1 cellular context compared by ENCODE assay signal in the genomic region with DNA sequence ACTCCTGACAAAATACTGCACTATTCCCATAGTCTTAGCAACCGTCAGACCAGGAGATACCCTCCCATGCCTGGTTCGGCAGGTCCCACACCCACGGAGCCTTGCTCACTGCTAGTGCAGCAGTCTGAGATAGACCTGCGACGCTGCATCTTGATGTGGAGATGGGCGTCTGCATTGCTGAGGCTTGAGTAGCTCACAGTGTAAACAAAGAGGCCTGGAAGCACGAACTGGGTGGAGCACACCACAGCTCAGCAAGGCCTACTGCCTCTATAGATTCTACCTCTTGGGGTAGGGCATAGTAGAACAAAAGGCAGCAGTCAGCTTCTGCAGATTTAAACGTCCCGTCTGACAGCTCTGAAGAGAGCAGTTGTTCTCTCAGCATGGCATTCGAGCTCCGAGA.
TF ChIP-seq lines count a peak whose summit lies in the region.

No MANE protein-coding gene starts in this region.

TF ChIP-seq in IMR-90, 13 proteins besides CTCF, POLR2A, EP300 and RAD21:
- 0 out of 2 replicates have a peak, but pooled peaks have one; percentile 11 for TF ChIP-seq FOS (IDR thresholded peaks at IDR 0.05; ENCODE audit: low read depth, low read length)
- TF ChIP-seq BHLHE40 (IDR thresholded peaks at IDR 0.05; ENCODE audit: low read depth, low read length): no peak
